8 cellular contexts compared by ENCODE assay signal in genomic region chr2:172095146-172095904, GRCh38. TPM values are rescaled to one million over a fixed set of nuclear protein-coding genes. Genes with fewer than 3 reads are reported as not detected.
DNase-seq lines count a peak whose midpoint lies in the region; ATAC-seq, FAIRE-seq and TF ChIP-seq lines count a peak whose summit lies in the region.

No MANE protein-coding gene starts in this region.

- H3K27ac Mint-ChIP-seq in activated naive CD4-positive, alpha-beta T cell treated with anti-CD3 and anti-CD28 coated beads, Interleukin-2, amount 50 U/mL, for 24 hours, result no peak overlapping the region

- no peak for TF ChIP-seq CTCF in C4-2B (conservative IDR thresholded peaks at IDR 0.05)
- TF ChIP-seq CTCF in RWPE2 (IDR thresholded peaks at IDR 0.05; ENCODE audit: poor library complexity, severe bottlenecking), result no peak
- TF ChIP-seq CTCF in left ventricle myocardium inferior (IDR thresholded peaks at IDR 0.05; ENCODE audit: borderline replicate concordance), result no peak

- H3K27ac ChIP-seq in C4-2B (peak overlapping the region; percentile 81), RWPE2 (ENCODE audit: poor library complexity, severe bottlenecking) (peak overlapping the region; percentile 94), left ventricle myocardium inferior (replicated peaks) (no peak overlapping the region)

- no peaks in the 10 kb centered on the region for H3K9me3 ChIP-seq in RWPE2 (ENCODE audit: severe bottlenecking)
- no peaks in the 10 kb centered on the region for H3K9me3 ChIP-seq in left ventricle myocardium inferior (replicated peaks)

- peak; percentile 54 for ATAC-seq in RWPE2 (ENCODE audit: low read depth)
- peak; percentile 43 for ATAC-seq in sciatic nerve
- ATAC-seq in GM19351 (IDR thresholded peaks at IDR 0.05; ENCODE audit: unreplicated experiment), result no peak

- no peaks in the 10 kb centered on the region for H3K9me3 Mint-ChIP-seq in activated naive CD4-positive, alpha-beta T cell treated with anti-CD3 and anti-CD28 coated beads, Interleukin-2, amount 50 U/mL, for 24 hours

- DNase-seq in H54 (ENCODE audit: insufficient read length, low spot score) (peak; percentile 81), RWPE2 (ENCODE audit: low spot score) (peak; percentile 89), left ventricle myocardium inferior (peak; percentile 28), sciatic nerve (ENCODE audit: low spot score) (peak; percentile 67), Ammon's horn (ENCODE audit: low spot score) (no peak)

- FAIRE-seq in H54 (lab: Jason Lieb, UNC), result no peak

- H3K36me3 Mint-ChIP-seq in activated naive CD4-positive, alpha-beta T cell treated with anti-CD3 and anti-CD28 coated beads, Interleukin-2, amount 50 U/mL, for 24 hours, result no peaks in the 10 kb centered on the region

- H3K27me3 ChIP-seq in RWPE2 (ENCODE audit: insufficient read depth, poor library complexity, severe bottlenecking), result no peaks in the 10 kb centered on the region
- H3K27me3 ChIP-seq in left ventricle myocardium inferior (ENCODE audit: low read depth), result peaks cover 100% of the 10 kb centered on the region

- peak; percentile 80 for TF ChIP-seq POLR2A in H54 (IDR thresholded peaks at IDR 0.05; ENCODE audit: low read depth, low read length)

- intact Hi-C loops in left ventricle myocardium inferior (cut with micrococcal nuclease) (no loop called here), sciatic nerve (cut with DNase I) (no loop called here)

- H3K36me3 ChIP-seq in RWPE2 (ENCODE audit: low read depth), result no peaks in the 10 kb centered on the region
- no peaks in the 10 kb centered on the region for H3K36me3 ChIP-seq in left ventricle myocardium inferior

- H3K4me1 ChIP-seq in RWPE2 (ENCODE audit: insufficient read depth, poor library complexity, severe bottlenecking) (peaks cover 34% of the 10 kb centered on the region), left ventricle myocardium inferior (peaks cover 55% of the 10 kb centered on the region)

- peak overlapping the region; percentile 75 for H3K4me3 Mint-ChIP-seq in activated naive CD4-positive, alpha-beta T cell treated with anti-CD3 and anti-CD28 coated beads, Interleukin-2, amount 50 U/mL, for 24 hours

- peaks cover 56% of the 10 kb centered on the region for H3K27me3 Mint-ChIP-seq in activated naive CD4-positive, alpha-beta T cell treated with anti-CD3 and anti-CD28 coated beads, Interleukin-2, amount 50 U/mL, for 24 hours

- peaks cover 34% of the 10 kb centered on the region for H3K4me1 Mint-ChIP-seq in activated naive CD4-positive, alpha-beta T cell treated with anti-CD3 and anti-CD28 coated beads, Interleukin-2, amount 50 U/mL, for 24 hours

- H3K4me3 ChIP-seq in RWPE2 (ENCODE audit: severe bottlenecking) (peak overlapping the region; percentile 42), left ventricle myocardium inferior (peak overlapping the region; percentile 62)

RNA-seq across cellular contexts. Expression of gene DLX2, which starts 7.4 kb away (rescaled TPM):
- total RNA-seq in left ventricle myocardium inferior (not detected), sciatic nerve (0.27 TPM)

RNA-seq across cellular contexts. Expression of gene DLX1, which starts 10.0 kb away (rescaled TPM):
- total RNA-seq in left ventricle myocardium inferior (not detected), sciatic nerve (0.94 TPM)
